ENCODE assay signal across 20 cellular contexts in the genomic region with DNA sequence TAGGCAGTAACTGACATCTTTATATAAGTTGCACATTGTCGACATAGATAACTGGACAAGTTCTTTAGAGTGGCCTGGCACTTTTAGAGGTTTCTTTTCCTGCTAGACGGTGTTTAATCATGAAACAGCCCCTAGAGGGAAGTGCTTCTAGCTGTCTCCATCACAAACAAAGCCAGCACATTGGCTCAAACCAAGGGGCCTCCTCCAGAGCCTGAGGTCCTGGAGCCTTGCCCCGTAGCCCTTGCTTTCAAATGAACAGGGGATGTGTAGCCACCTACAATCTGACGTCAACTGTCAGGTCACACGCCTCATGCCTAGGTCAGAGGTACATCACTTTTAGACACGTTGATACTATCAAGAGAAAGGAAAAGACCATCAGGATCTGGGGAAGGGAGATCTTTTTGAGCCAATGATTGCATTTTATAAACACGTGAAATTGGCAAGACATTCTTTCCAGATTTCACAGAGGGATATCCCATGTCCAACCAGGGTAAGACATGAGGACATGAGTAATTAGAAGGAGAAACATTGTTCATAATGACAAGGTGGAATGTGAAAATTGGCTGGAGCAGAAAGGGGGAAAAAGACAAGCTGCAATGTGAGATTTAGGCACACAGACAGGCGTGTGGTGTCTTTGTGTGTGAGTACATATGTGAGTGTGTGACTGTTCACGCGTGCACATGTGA.
"Had no signal": no experiment of that assay in that cellular context is flagged by ENCODE, and none has a peak within 500 bp of the region (broad histone marks: within the 10 kb centered on the region; RNA-seq: fewer than 3 reads in every experiment).

No MANE protein-coding gene starts in this region.

- H3K36me3 ChIP-seq: brain microvascular endothelial cell, esophagus muscularis mucosa, prostate gland, spleen, tibial artery had no signal

- H3K27me3 ChIP-seq: brain microvascular endothelial cell, esophagus muscularis mucosa, spleen, tibial artery had no signal

- H3K4me1 ChIP-seq: esophagus muscularis mucosa, prostate gland, spleen had no signal

- DNase-seq: activated CD4-positive, alpha-beta T cell treated with anti-CD3 and anti-CD28 coated beads for 48 hours; activated CD4-positive, CD25-positive, alpha-beta regulatory T cell; activated CD8-positive, alpha-beta T cell treated with anti-CD3 and anti-CD28 coated beads for 36 hours; activated effector memory CD4-positive, alpha-beta T cell treated with anti-CD3 and anti-CD28 coated beads, Interleukin-2, amount 50 U/mL, for 16 hours; activated naive CD4-positive, alpha-beta T cell treated with anti-CD3 and anti-CD28 coated beads, Interleukin-2, amount 50 U/mL, for 16 hours; activated T-cell treated with anti-CD3 and anti-CD28 coated beads, Interleukin-2, amount 50 U/mL, for 24 hours; aorta; brain microvascular endothelial cell; effector CD8-positive, alpha-beta T cell; hypothalamus; islet precursor cell; mucosa of descending colon; naive B cell; spleen; stimulated activated naive CD4-positive, alpha-beta T cell treated with Interleukin-2 at 50 U/mL for 16 hours; T-cell; tibial artery had no signal

- H3K9me3 ChIP-seq: esophagus muscularis mucosa, mucosa of descending colon, prostate gland, spleen, tibial artery had no signal

- H3K4me3 ChIP-seq: esophagus muscularis mucosa, mucosa of descending colon, prostate gland, spleen, tibial artery had no signal

- H3K27ac ChIP-seq: brain microvascular endothelial cell, esophagus muscularis mucosa, prostate gland, spleen, tibial artery had no signal

- ATAC-seq: activated CD8-positive, alpha-beta T cell treated with anti-CD3 and anti-CD28 coated beads for 36 hours; mucosa of descending colon; SK-N-SH treated with all-trans-retinoic acid at 6 μM for 48 hours; T-cell had no signal
